7 cellular contexts compared by ENCODE assay signal in the genomic region with DNA sequence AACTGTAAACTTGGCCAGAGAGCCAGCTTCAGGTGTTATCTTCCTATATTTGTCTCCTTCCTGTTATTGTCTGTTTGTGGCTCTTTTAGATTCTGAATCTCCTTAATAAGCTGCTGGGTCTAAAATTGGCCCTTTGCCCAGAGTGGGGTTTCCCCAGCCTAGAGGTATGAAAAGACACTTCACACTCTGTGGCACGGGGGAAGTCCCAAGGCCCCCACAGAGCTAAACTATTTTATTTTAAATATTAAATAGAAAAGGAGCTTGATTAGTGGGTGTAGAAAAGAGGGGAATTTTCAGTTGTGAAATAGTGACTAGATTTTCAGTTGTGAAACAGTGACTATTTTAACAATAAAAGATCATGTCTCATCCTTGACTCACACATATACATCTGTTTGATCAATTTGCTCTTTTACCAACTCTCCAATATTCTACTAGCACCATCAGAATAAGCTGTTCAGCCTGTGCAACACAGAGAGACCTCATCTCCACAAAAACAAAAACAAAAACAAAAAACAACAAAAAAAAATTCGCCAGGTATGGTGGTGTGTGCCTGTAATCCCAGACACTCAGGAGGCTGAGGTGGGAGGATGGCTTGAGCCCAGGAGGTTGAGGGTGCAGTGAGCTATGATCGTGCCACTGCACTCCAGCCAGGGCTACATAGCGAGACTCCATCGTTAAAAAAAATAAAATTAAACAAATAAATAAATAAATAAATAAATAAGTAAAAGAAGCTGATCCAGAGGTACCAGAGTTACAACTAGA. TPM values are rescaled to one million over a fixed set of nuclear protein-coding genes. Genes with fewer than 3 reads are reported as not detected.
DNase-seq lines count a peak whose midpoint lies in the region; ATAC-seq, FAIRE-seq and TF ChIP-seq lines count a peak whose summit lies in the region.

No MANE protein-coding gene starts in this region.

- H3K4me1 Mint-ChIP-seq in activated CD4-positive, alpha-beta T cell treated with anti-CD3 and anti-CD28 coated beads, Interleukin-2, amount 10 ng/mL, durations not matched to agents 24 days and 14 days, result peaks cover 31% of the 10 kb centered on the region

- H3K4me3 Mint-ChIP-seq in activated CD4-positive, alpha-beta T cell treated with anti-CD3 and anti-CD28 coated beads, Interleukin-2, amount 10 ng/mL, durations not matched to agents 24 days and 14 days, result peak overlapping the region; percentile 42

- intact Hi-C loops in activated CD4-positive, alpha-beta T cell treated with anti-CD3 and anti-CD28 coated beads, Interleukin-2, amount 10 ng/mL, durations not matched to agents 24 days and 14 days (cut with micrococcal nuclease), result loop anchor here (1.0 kb wide), 7 partner anchors 32 to 142 kb away; partner anchors contain the start of gene EGR2

- TF ChIP-seq POLR2A in H54 (IDR thresholded peaks at IDR 0.05; ENCODE audit: low read depth, low read length), result no peak

- H3K27ac Mint-ChIP-seq in activated CD4-positive, alpha-beta T cell treated with anti-CD3 and anti-CD28 coated beads, Interleukin-2, amount 10 ng/mL, durations not matched to agents 24 days and 14 days, result peak overlapping the region; percentile 68

- peaks cover 4% of the 10 kb centered on the region for H3K9me3 Mint-ChIP-seq in activated CD4-positive, alpha-beta T cell treated with anti-CD3 and anti-CD28 coated beads, Interleukin-2, amount 10 ng/mL, durations not matched to agents 24 days and 14 days

- DNase-seq in GM19240 (ENCODE audit: insufficient read length, low spot score) (peak; percentile 28), fibroblast of mammary gland (ENCODE audit: low read depth) (peak; percentile 75), HuH-7 (ENCODE audit: low spot score) (no peak), H54 (ENCODE audit: insufficient read length, low spot score) (no peak)
- DNase-seq in activated CD4-positive, alpha-beta T cell treated with anti-CD3 and anti-CD28 coated beads, Interleukin-2, amount 10 ng/mL, durations not matched to agents 24 days and 14 days, result peak; percentile 84
- DNase-seq in stimulated activated naive CD8-positive, alpha-beta T cell treated with anti-CD3 and anti-CD28 coated beads, Interleukin-15, Interleukin-2, amounts not matched to agents 100 U/mL and 50 U/mL, for 24 hours, result peak; percentile 89

- H3K36me3 Mint-ChIP-seq in activated CD4-positive, alpha-beta T cell treated with anti-CD3 and anti-CD28 coated beads, Interleukin-2, amount 10 ng/mL, durations not matched to agents 24 days and 14 days (ENCODE audit: low read depth), result no peaks in the 10 kb centered on the region

- ATAC-seq in HG03175 (IDR thresholded peaks at IDR 0.05; ENCODE audit: unreplicated experiment), result peak; percentile 97
- ATAC-seq in stimulated activated naive CD8-positive, alpha-beta T cell treated with anti-CD3 and anti-CD28 coated beads, Interleukin-15, Interleukin-2, amounts not matched to agents 100 U/mL and 50 U/mL, for 24 hours, result peak; percentile 94

- TF ChIP-seq CTCF in fibroblast of mammary gland (conservative IDR thresholded peaks at IDR 0.05; ENCODE audit: control insufficient read depth, insufficient read depth, low read depth, low read length), result no peak

- no peak overlapping the region for H3K4me3 ChIP-seq in fibroblast of mammary gland (ENCODE audit: control insufficient read depth, low read depth, low read length)

- H3K27me3 Mint-ChIP-seq in activated CD4-positive, alpha-beta T cell treated with anti-CD3 and anti-CD28 coated beads, Interleukin-2, amount 10 ng/mL, durations not matched to agents 24 days and 14 days, result peaks cover 12% of the 10 kb centered on the region

- no peak for FAIRE-seq in H54 (lab: Jason Lieb, UNC)

RNA-seq across cellular contexts. Expression of gene ADO, which starts 24.9 kb away (rescaled TPM):
- 43.6 and 43.8 TPM in 2 replicates for total RNA-seq in activated CD4-positive, alpha-beta T cell treated with anti-CD3 and anti-CD28 coated beads, Interleukin-2, amount 10 ng/mL, durations not matched to agents 24 days and 14 days

RNA-seq across cellular contexts. Expression of gene EGR2, which starts 36.5 kb away (rescaled TPM):
- total RNA-seq in activated CD4-positive, alpha-beta T cell treated with anti-CD3 and anti-CD28 coated beads, Interleukin-2, amount 10 ng/mL, durations not matched to agents 24 days and 14 days, result 178 and 201 TPM in 2 replicates

Comparison
In these comparisons a context has a peak if more than half of its experiments do, and no peak if none do; other contexts are left out.
1. DNase-seq: peak in GM19240 (single experiment), activated CD4-positive, alpha-beta T cell treated with anti-CD3 and anti-CD28 coated beads, Interleukin-2, amount 10 ng/mL, durations not matched to agents 24 days and 14 days (single experiment), fibroblast of mammary gland (single experiment) and stimulated activated naive CD8-positive, alpha-beta T cell treated with anti-CD3 and anti-CD28 coated beads, Interleukin-15, Interleukin-2, amounts not matched to agents 100 U/mL and 50 U/mL, for 24 hours (single experiment); none in HuH-7 (single experiment) and H54 (single experiment).